8 cellular contexts compared by ENCODE assay signal in genomic region chr19:12939908-12940533, GRCh38. TPM values are rescaled to one million over a fixed set of nuclear protein-coding genes. Genes with fewer than 3 reads are reported as not detected.
DNase-seq lines count a peak whose midpoint lies in the region; ATAC-seq and TF ChIP-seq lines count a peak whose summit lies in the region.

No MANE protein-coding gene starts in this region.

- peaks cover 86% of the 10 kb centered on the region for H3K4me1 Mint-ChIP-seq in activated T-cell treated with anti-CD3 and anti-CD28 coated beads, Interleukin-2, amount 50 U/mL, for 72 hours (ENCODE audit: low read depth)

- peak overlapping the region; percentile 96 to 100 for H3K4me3 Mint-ChIP-seq in activated T-cell treated with anti-CD3 and anti-CD28 coated beads, Interleukin-2, amount 50 U/mL, for 72 hours

- WGBS in liver, result 61% methylated on average over 12 of the region's 12 CpGs
- 35 to 46% methylated on average over 11 to 12 of the region's 12 CpGs for WGBS in thyroid gland, 2 donors

- TF ChIP-seq POLR2A in thyroid gland (IDR thresholded peaks at IDR 0.05), result no peak

- H3K4me1 ChIP-seq in ascending aorta (peaks cover 15 to 41% of the 10 kb centered on the region in 2 donors), liver (ENCODE audit: control insufficient read depth in 4 of 4, insufficient read depth in 4 of 4, low read length in 3 of 4) (peaks cover 10 to 44% (median 32%) of the 10 kb centered on the region in 4 donors), thyroid gland (peaks cover 44 to 63% of the 10 kb centered on the region in 2 donors)

- H3K27ac ChIP-seq in ascending aorta, result peak overlapping the region; percentile 25 to 95
- no peak overlapping the region for H3K27ac ChIP-seq in liver (ENCODE audit: low read depth in 1 of 2, low read length in 2 of 2)
- peak overlapping the region; percentile 11 to 96 (median 90) for H3K27ac ChIP-seq in thyroid gland

- TF ChIP-seq RAD21 in liver (IDR thresholded peaks at IDR 0.05), result no peak

- peak overlapping the region; percentile 94 for H3K27ac Mint-ChIP-seq in activated T-cell treated with anti-CD3 and anti-CD28 coated beads, Interleukin-2, amount 50 U/mL, for 72 hours

- DNase-seq in activated T-cell treated with anti-CD3 and anti-CD28 coated beads, Interleukin-2, amount 50 U/mL, for 72 hours, result no peak
- no peak for DNase-seq in activated T-cell treated with anti-CD3 and anti-CD28 coated beads, Interleukin-2, amount 50 U/mL, for 48 hours
- DNase-seq in ascending aorta (ENCODE audit: low spot score in 2 of 2), result no peak
- no peak for DNase-seq in thyroid gland
- no peak for DNase-seq in NOMO-1 treated with DMSO at 0.1 percent for 48 hours (lab: John Stamatoyannopoulos, UW; ENCODE audit: unreplicated experiment)

- H3K36me3 Mint-ChIP-seq in activated T-cell treated with anti-CD3 and anti-CD28 coated beads, Interleukin-2, amount 50 U/mL, for 72 hours (ENCODE audit: insufficient read depth in 2 of 2), result peaks cover 25 to 49% of the 10 kb centered on the region in 2 donors

- peak overlapping the region; percentile 76 to 91 for H3K9ac ChIP-seq in liver (ENCODE audit: low read depth in 1 of 2, low read length in 2 of 2)

- no peaks in the 10 kb centered on the region for H3K27me3 ChIP-seq in ascending aorta
- H3K27me3 ChIP-seq in liver (ENCODE audit: control insufficient read depth in 4 of 4, insufficient read depth in 4 of 4, low read length in 3 of 4), result no peaks in the 10 kb centered on the region
- no peaks in the 10 kb centered on the region for H3K27me3 ChIP-seq in thyroid gland

- no peaks in the 10 kb centered on the region for H3K27me3 Mint-ChIP-seq in activated T-cell treated with anti-CD3 and anti-CD28 coated beads, Interleukin-2, amount 50 U/mL, for 72 hours (ENCODE audit: low read depth)

- no peak for ATAC-seq in activated T-cell treated with anti-CD3 and anti-CD28 coated beads, Interleukin-2, amount 50 U/mL, for 72 hours (replicated peaks in 1 of 2)
- ATAC-seq in HG03025 (IDR thresholded peaks at IDR 0.05; ENCODE audit: low FRiP score, unreplicated experiment), result no peak
- ATAC-seq in HG03442 (IDR thresholded peaks at IDR 0.05; ENCODE audit: unreplicated experiment), result no peak

- no peaks in the 10 kb centered on the region for H3K9me3 ChIP-seq in ascending aorta
- H3K9me3 ChIP-seq in liver (ENCODE audit: control insufficient read depth in 4 of 4, low read length in 3 of 4), result no peaks in the 10 kb centered on the region
- H3K9me3 ChIP-seq in thyroid gland, result no peaks in the 10 kb centered on the region

- no peaks in the 10 kb centered on the region for H3K9me3 Mint-ChIP-seq in activated T-cell treated with anti-CD3 and anti-CD28 coated beads, Interleukin-2, amount 50 U/mL, for 72 hours

- H3K36me3 ChIP-seq in ascending aorta (peaks cover 44 to 54% of the 10 kb centered on the region in 2 donors), liver (ENCODE audit: control insufficient read depth in 4 of 4, insufficient read depth in 3 of 4, low read depth in 1 of 4, low read length in 3 of 4) (peaks cover 17 to 43% (median 37%) of the 10 kb centered on the region in 4 donors), thyroid gland (peaks cover 50 to 61% of the 10 kb centered on the region in 2 donors)

- intact Hi-C loops in ascending aorta (cut with DNase I), result loop anchor here (5.0 to 10.0 kb wide), 2 partner anchors 48 to 1065 kb away; partner anchors contain the start of genes GCDH and RFX1
- intact Hi-C loops in thyroid gland (cut with DNase I), result loop anchor here (10.0 kb wide), 1 partner anchor 55 kb away; the partner anchor contains the start of genes DNASE2 and KLF1

- H3K4me3 ChIP-seq in ascending aorta, result peak overlapping the region; percentile 92 to 98
- peak overlapping the region; percentile 82 to 97 (median 85) for H3K4me3 ChIP-seq in liver (ENCODE audit: low read depth in 1 of 3, low read length in 3 of 3)
- peak overlapping the region in 2 of 3 donors; percentile 98 to 99 for H3K4me3 ChIP-seq in thyroid gland (replicated peaks in 1 of 3)

- TF ChIP-seq CTCF in ascending aorta (IDR thresholded peaks at IDR 0.05), result no peak
- no peak for TF ChIP-seq CTCF in liver (IDR thresholded peaks at IDR 0.05; ENCODE audit: low read depth, low read length, missing input control)
- TF ChIP-seq CTCF in thyroid gland (IDR thresholded peaks at IDR 0.05), result no peak

TF ChIP-seq in liver, 16 proteins besides CTCF, POLR2A, EP300 and RAD21 (continues in another document):
- TF ChIP-seq REST (IDR thresholded peaks at IDR 0.05), result no peak
- TF ChIP-seq ATF3 (IDR thresholded peaks at IDR 0.05), result no peak
- no peak for TF ChIP-seq SP1 (IDR thresholded peaks at IDR 0.05)
- TF ChIP-seq JUND (IDR thresholded peaks at IDR 0.05), result no peak
- no peak for TF ChIP-seq HNF4G (IDR thresholded peaks at IDR 0.05)
- TF ChIP-seq RXRA (IDR thresholded peaks at IDR 0.05), result no peak
- no peak for TF ChIP-seq FOXA1 (IDR thresholded peaks at IDR 0.05)
- no peak for TF ChIP-seq ZBTB33 (IDR thresholded peaks at IDR 0.05)
- TF ChIP-seq NR2F2 (IDR thresholded peaks at IDR 0.05), result no peak
- TF ChIP-seq YY1 (IDR thresholded peaks at IDR 0.05), result no peak
- TF ChIP-seq EGR1 (IDR thresholded peaks at IDR 0.05; ENCODE audit: low read depth in 2 of 2), result no peak
- no peak for TF ChIP-seq MAX (IDR thresholded peaks at IDR 0.05)

RNA-seq across cellular contexts. Expression of gene CALR, which starts 1.6 kb away (rescaled TPM):
- total RNA-seq in activated T-cell treated with anti-CD3 and anti-CD28 coated beads, Interleukin-2, amount 50 U/mL, for 72 hours, result 100 to 1,000 TPM; 458 to 489 TPM
- 297 TPM for total RNA-seq in ascending aorta
- total RNA-seq in liver, result 1,000 to 10,000 TPM in 1 of 2 donors, 100 to 1,000 TPM in 1; 618 to 1,316 TPM
- polyA plus RNA-seq in liver, result 1,000 to 10,000 TPM in 1 of 2 donors, 100 to 1,000 TPM in 1; 913 to 1,228 TPM
- 1,000 to 10,000 TPM; 1,892 to 4,270 (median 2,942) TPM for total RNA-seq in thyroid gland

RNA-seq across cellular contexts. Expression of gene RAD23A, which starts 5.6 kb away (rescaled TPM):
- total RNA-seq in activated T-cell treated with anti-CD3 and anti-CD28 coated beads, Interleukin-2, amount 50 U/mL, for 72 hours, result 100 to 1,000 TPM; 159 to 189 TPM
- 146 TPM for total RNA-seq in ascending aorta
- total RNA-seq in liver, result 100 to 1,000 TPM in 1 of 2 donors, 10 to 100 TPM in 1; 42.9 to 112 TPM
- polyA plus RNA-seq in liver, result 10 to 100 TPM; 45.0 to 88.6 TPM
- 100 to 1,000 TPM in 2 of 4 donors, 10 to 100 TPM in 2; 72.0 to 128 (median 101) TPM for total RNA-seq in thyroid gland

RNA-seq across cellular contexts. Expression of gene FARSA, which starts 6.5 kb away (rescaled TPM):
- total RNA-seq in activated T-cell treated with anti-CD3 and anti-CD28 coated beads, Interleukin-2, amount 50 U/mL, for 72 hours, result 10 to 100 TPM; 63.4 to 70.4 TPM
- 21.3 TPM for total RNA-seq in ascending aorta
- total RNA-seq in liver, result 10 to 100 TPM; 29.8 to 34.0 TPM
- 10 to 100 TPM; 34.7 to 50.1 TPM for polyA plus RNA-seq in liver
- 10 to 100 TPM; 43.5 to 61.5 (median 53.4) TPM for total RNA-seq in thyroid gland

RNA-seq across cellular contexts. Expression of gene GADD45GIP1, which starts 17.0 kb away (rescaled TPM):
- total RNA-seq in activated T-cell treated with anti-CD3 and anti-CD28 coated beads, Interleukin-2, amount 50 U/mL, for 72 hours, result 10 to 100 TPM; 15.9 to 16.4 TPM
- total RNA-seq in ascending aorta (42.7 TPM), liver (10 to 100 TPM in 1 of 2 donors, 1 to 10 TPM in 1; 8.4 to 22.1 TPM), thyroid gland (10 to 100 TPM; 31.8 to 68.3 (median 55.2) TPM)
- polyA plus RNA-seq in liver, result 10 to 100 TPM; 23.6 to 54.2 TPM

RNA-seq across cellular contexts. Expression of gene SYCE2, which starts 20.9 kb away (rescaled TPM):
- 1 to 10 TPM; 3.1 to 4.5 TPM for total RNA-seq in activated T-cell treated with anti-CD3 and anti-CD28 coated beads, Interleukin-2, amount 50 U/mL, for 72 hours
- total RNA-seq in ascending aorta (not detected), liver (under 1 TPM in 1 of 2 donors, not detected in 1; 0.42 TPM), thyroid gland (not detected)
- polyA plus RNA-seq in liver, result under 1 TPM; 0.07 to 0.43 TPM

Comparison
In these comparisons a context has a peak if more than half of its experiments do, and no peak if none do; other contexts are left out.
1. H3K27ac ChIP-seq: peak in ascending aorta (2 of 2) and thyroid gland (3 of 3); none in liver (0 of 2).
2. Peak in every context shown above with its lines, with median percentiles within 50 percentile points of each other: H3K4me3 ChIP-seq.